24 cellular contexts compared by ENCODE assay signal in genomic region chr10:76037531-76037930, GRCh38.
"Had no signal": no experiment of that assay in that cellular context is flagged by ENCODE, and none has a peak within 500 bp of the region (broad histone marks: within the 10 kb centered on the region; RNA-seq: fewer than 3 reads in every experiment).

No MANE protein-coding gene starts in this region.

- H3K4me3 Mint-ChIP-seq: activated CD4-positive, alpha-beta memory T cell treated with anti-CD3 and anti-CD28 coated beads, Interleukin-2, amount 10 ng/mL, durations not matched to agents 7 days and 5 days; activated CD4-positive, alpha-beta T cell treated with anti-CD3 and anti-CD28 coated beads, Interleukin-2, amount 10 ng/mL, durations not matched to agents 24 days and 14 days; activated CD8-positive, alpha-beta memory T cell treated with anti-CD3 and anti-CD28 coated beads, Interleukin-2, amount 10 ng/mL, durations not matched to agents 7 days and 5 days; activated naive CD4-positive, alpha-beta T cell treated with anti-CD3 and anti-CD28 coated beads, Interleukin-2, amount 10 ng/mL, durations not matched to agents 7 days and 5 days; brain; naive thymus-derived CD4-positive, alpha-beta T cell; neural progenitor cell had no signal

- H3K36me3 ChIP-seq: lower lobe of right lung, neural progenitor cell, sigmoid colon, upper lobe of right lung had no signal

- H3K4me2 ChIP-seq: neural progenitor cell had no signal

- ATAC-seq: activated CD4-positive, CD25-positive, alpha-beta regulatory T cell treated with anti-CD3 and anti-CD28 coated beads, Interleukin-2, amount 50 U/mL, for 24 hours; activated CD8-positive, alpha-beta memory T cell treated with anti-CD3 and anti-CD28 coated beads, Interleukin-2, amount 10 ng/mL, durations not matched to agents 7 days and 5 days; heart left ventricle; left lobe of liver; lower lobe of right lung; naive thymus-derived CD4-positive, alpha-beta T cell; upper lobe of right lung had no signal

- H3K27me3 Mint-ChIP-seq: activated CD4-positive, alpha-beta memory T cell treated with anti-CD3 and anti-CD28 coated beads, Interleukin-2, amount 10 ng/mL, durations not matched to agents 7 days and 5 days; activated CD4-positive, alpha-beta T cell treated with anti-CD3 and anti-CD28 coated beads, Interleukin-2, amount 10 ng/mL, durations not matched to agents 24 days and 14 days; activated CD8-positive, alpha-beta memory T cell treated with anti-CD3 and anti-CD28 coated beads, Interleukin-2, amount 10 ng/mL, durations not matched to agents 7 days and 5 days; activated naive CD4-positive, alpha-beta T cell treated with anti-CD3 and anti-CD28 coated beads, Interleukin-2, amount 10 ng/mL, durations not matched to agents 7 days and 5 days had no signal

- H3K9me3 ChIP-seq: upper lobe of right lung had no signal

- H3K27me3 ChIP-seq: heart left ventricle, neural progenitor cell, sigmoid colon, upper lobe of right lung had no signal

- H3K4me3 ChIP-seq: heart left ventricle, lower lobe of right lung, neural progenitor cell, sigmoid colon, upper lobe of right lung had no signal

- H2AFZ ChIP-seq: neural progenitor cell had no signal

- H3K4me1 Mint-ChIP-seq: activated CD4-positive, alpha-beta memory T cell treated with anti-CD3 and anti-CD28 coated beads, Interleukin-2, amount 10 ng/mL, durations not matched to agents 7 days and 5 days; activated CD4-positive, alpha-beta T cell treated with anti-CD3 and anti-CD28 coated beads, Interleukin-2, amount 10 ng/mL, durations not matched to agents 24 days and 14 days; activated CD8-positive, alpha-beta memory T cell treated with anti-CD3 and anti-CD28 coated beads, Interleukin-2, amount 10 ng/mL, durations not matched to agents 7 days and 5 days; activated naive CD4-positive, alpha-beta T cell treated with anti-CD3 and anti-CD28 coated beads, Interleukin-2, amount 10 ng/mL, durations not matched to agents 7 days and 5 days had no signal

- DNase-seq: activated CD4-positive, alpha-beta memory T cell treated with anti-CD3 and anti-CD28 coated beads, Interleukin-2, amount 10 ng/mL, durations not matched to agents 7 days and 5 days; activated CD4-positive, alpha-beta T cell treated with anti-CD3 and anti-CD28 coated beads, Interleukin-2, amount 10 ng/mL, durations not matched to agents 24 days and 14 days; activated CD8-positive, alpha-beta memory T cell treated with anti-CD3 and anti-CD28 coated beads, Interleukin-2, amount 10 ng/mL, durations not matched to agents 7 days and 5 days; activated effector memory CD4-positive, alpha-beta T cell treated with anti-CD3 and anti-CD28 coated beads, Interleukin-2, amount 50 U/mL, for 16 hours; activated naive CD4-positive, alpha-beta T cell treated with anti-CD3 and anti-CD28 coated beads, Interleukin-2, amount 10 ng/mL, durations not matched to agents 7 days and 5 days; activated T-cell treated with anti-CD3 and anti-CD28 coated beads for 4 hours; anterior cingulate cortex; central memory CD4-positive, alpha-beta T cell; dermis blood vessel endothelial cell; effector CD8-positive, alpha-beta T cell; heart left ventricle; kidney; lower lobe of right lung; naive thymus-derived CD4-positive, alpha-beta T cell; posterior cingulate gyrus; sigmoid colon; stimulated activated CD4-positive, alpha-beta T cell treated with anti-CD3 and anti-CD28 coated beads, Interleukin-2, amount 100 ng/mL, for 48 hours; stimulated activated naive CD4-positive, alpha-beta T cell; T-helper 2 cell; upper lobe of right lung had no signal

- H3K9ac ChIP-seq: neural progenitor cell had no signal

- H3K36me3 Mint-ChIP-seq: activated CD8-positive, alpha-beta memory T cell treated with anti-CD3 and anti-CD28 coated beads, Interleukin-2, amount 10 ng/mL, durations not matched to agents 7 days and 5 days; activated naive CD4-positive, alpha-beta T cell treated with anti-CD3 and anti-CD28 coated beads, Interleukin-2, amount 10 ng/mL, durations not matched to agents 7 days and 5 days had no signal

- H3K27ac ChIP-seq: heart left ventricle, lower lobe of right lung, neural progenitor cell, upper lobe of right lung had no signal

- H3K9me3 Mint-ChIP-seq: activated CD4-positive, alpha-beta T cell treated with anti-CD3 and anti-CD28 coated beads, Interleukin-2, amount 10 ng/mL, durations not matched to agents 24 days and 14 days had no signal

- H3K27ac Mint-ChIP-seq: activated CD4-positive, alpha-beta memory T cell treated with anti-CD3 and anti-CD28 coated beads, Interleukin-2, amount 10 ng/mL, durations not matched to agents 7 days and 5 days; activated CD4-positive, alpha-beta T cell treated with anti-CD3 and anti-CD28 coated beads, Interleukin-2, amount 10 ng/mL, durations not matched to agents 24 days and 14 days; activated CD8-positive, alpha-beta memory T cell treated with anti-CD3 and anti-CD28 coated beads, Interleukin-2, amount 10 ng/mL, durations not matched to agents 7 days and 5 days; activated naive CD4-positive, alpha-beta T cell treated with anti-CD3 and anti-CD28 coated beads, Interleukin-2, amount 10 ng/mL, durations not matched to agents 7 days and 5 days; brain; naive thymus-derived CD4-positive, alpha-beta T cell; neural progenitor cell had no signal
